20 cellular contexts compared by ENCODE assay signal in the genomic region with DNA sequence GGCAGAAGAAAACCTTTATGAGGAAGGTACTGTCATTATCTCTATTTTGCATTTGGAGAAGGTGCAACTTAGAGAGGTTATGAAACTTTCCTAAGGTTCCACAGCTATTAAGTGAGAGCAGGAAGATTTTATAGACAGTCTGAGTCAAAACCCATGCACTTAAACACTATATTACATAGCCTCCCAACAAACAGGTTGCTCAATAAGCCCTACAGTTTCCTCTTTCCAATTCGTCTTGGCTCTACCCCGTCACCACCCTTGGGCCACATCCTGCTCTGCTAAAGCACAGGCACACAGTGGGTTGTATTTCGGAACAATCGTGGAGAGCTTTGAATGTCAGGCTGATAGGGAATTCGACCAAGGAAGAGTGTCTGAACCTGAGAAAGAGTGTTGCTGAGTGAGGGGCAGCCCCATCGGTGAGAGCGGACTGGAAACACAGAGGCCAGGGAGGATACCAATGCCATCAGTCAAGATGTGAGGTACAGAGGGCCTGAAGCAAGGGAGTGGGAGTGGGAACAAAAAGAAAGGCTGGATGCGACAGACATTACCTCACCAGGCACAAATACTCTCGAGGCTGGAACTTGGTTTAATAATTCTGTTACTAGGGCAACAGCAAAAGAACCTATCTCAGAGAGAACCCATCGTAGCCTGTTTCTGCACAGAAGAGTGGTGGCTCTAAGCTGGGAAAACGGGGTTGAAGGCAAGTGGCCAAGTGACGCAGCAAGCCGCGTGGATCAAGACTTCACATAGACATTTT. TPM values are rescaled to one million over a fixed set of nuclear protein-coding genes. Genes with fewer than 3 reads are reported as not detected.
"Had no signal": no experiment of that assay in that cellular context is flagged by ENCODE, and none has a peak within 500 bp of the region (broad histone marks: within the 10 kb centered on the region; RNA-seq: fewer than 3 reads in every experiment).

No MANE protein-coding gene starts in this region.

- H3K36me3 ChIP-seq: breast epithelium, esophagus squamous epithelium had no signal

- H3K27me3 ChIP-seq: breast epithelium had no signal

- H3K4me1 Mint-ChIP-seq: activated CD4-positive, alpha-beta memory T cell treated with anti-CD3 and anti-CD28 coated beads, Interleukin-2, amount 10 ng/mL, durations not matched to agents 7 days and 5 days; natural killer cell had no signal

- H3K9me3 ChIP-seq: breast epithelium, esophagus squamous epithelium, mucosa of descending colon had no signal

- ATAC-seq: activated T-cell treated with anti-CD3 and anti-CD28 coated beads, Interleukin-2, amount 50 U/mL, for 72 hours; foreskin keratinocyte; left colon; mucosa of descending colon had no signal

- H3K27ac Mint-ChIP-seq: activated CD4-positive, alpha-beta memory T cell treated with anti-CD3 and anti-CD28 coated beads, Interleukin-2, amount 10 ng/mL, durations not matched to agents 7 days and 5 days; activated naive CD8-positive, alpha-beta T cell treated with anti-CD3 and anti-CD28 coated beads for 36 hours; activated T-cell treated with anti-CD3 and anti-CD28 coated beads, Interleukin-2, amount 50 U/mL, for 72 hours; natural killer cell; progenitor cell of endocrine pancreas; T-helper 2 cell treated with Interferon-gamma antibody and Interleukin-4, amounts not matched to agents 5 μg/mL and 100 μg/mL, for 36 hours had no signal

- H3K4me3 ChIP-seq: breast epithelium, esophagus squamous epithelium, mucosa of descending colon had no signal

- H3K27ac ChIP-seq: breast epithelium, esophagus squamous epithelium, foreskin keratinocyte had no signal

- H3K9me3 Mint-ChIP-seq: activated CD4-positive, alpha-beta memory T cell treated with anti-CD3 and anti-CD28 coated beads, Interleukin-2, amount 10 ng/mL, durations not matched to agents 7 days and 5 days; activated naive CD8-positive, alpha-beta T cell treated with anti-CD3 and anti-CD28 coated beads for 36 hours; activated T-cell treated with anti-CD3 and anti-CD28 coated beads, Interleukin-2, amount 50 U/mL, for 72 hours; natural killer cell; T-helper 2 cell treated with Interferon-gamma antibody and Interleukin-4, amounts not matched to agents 5 μg/mL and 100 μg/mL, for 36 hours had no signal

- H3K4me1 ChIP-seq: breast epithelium, esophagus squamous epithelium, foreskin keratinocyte had no signal

- DNase-seq: activated CD4-positive, alpha-beta memory T cell treated with anti-CD3 and anti-CD28 coated beads, Interleukin-2, amount 10 ng/mL, durations not matched to agents 7 days and 5 days; activated CD8-positive, alpha-beta memory T cell treated with anti-CD3 and anti-CD28 coated beads, Interleukin-2, amount 50 U/mL, for 4 hours; activated gamma-delta T cell treated with Interleukin-2 at 50 U/mL for 16 hours; activated naive CD8-positive, alpha-beta T cell treated with anti-CD3 and anti-CD28 coated beads for 36 hours; activated T-cell treated with anti-CD3 and anti-CD28 coated beads, Interleukin-2, amount 50 U/mL, for 72 hours; esophagus squamous epithelium; foreskin keratinocyte; left colon; mammary epithelial cell; mucosa of descending colon; natural killer cell; occipital lobe; small intestine; substantia nigra; trophoblast cell had no signal

- H3K36me3 Mint-ChIP-seq: activated naive CD8-positive, alpha-beta T cell treated with anti-CD3 and anti-CD28 coated beads for 36 hours; natural killer cell had no signal

- H3K4me3 Mint-ChIP-seq: activated CD4-positive, alpha-beta memory T cell treated with anti-CD3 and anti-CD28 coated beads, Interleukin-2, amount 10 ng/mL, durations not matched to agents 7 days and 5 days; activated naive CD8-positive, alpha-beta T cell treated with anti-CD3 and anti-CD28 coated beads for 36 hours; activated T-cell treated with anti-CD3 and anti-CD28 coated beads, Interleukin-2, amount 50 U/mL, for 72 hours; natural killer cell; T-helper 2 cell treated with Interferon-gamma antibody and Interleukin-4, amounts not matched to agents 5 μg/mL and 100 μg/mL, for 36 hours had no signal

RNA-seq across cellular contexts. Expression of a gene that starts 6.3 kb away (rescaled TPM):
- total RNA-seq: activated CD4-positive, alpha-beta memory T cell treated with anti-CD3 and anti-CD28 coated beads, Interleukin-2, amount 10 ng/mL, durations not matched to agents 7 days and 5 days; activated naive CD8-positive, alpha-beta T cell treated with anti-CD3 and anti-CD28 coated beads for 36 hours; activated T-cell treated with anti-CD3 and anti-CD28 coated beads, Interleukin-2, amount 50 U/mL, for 72 hours; breast epithelium; cerebellum; esophagus squamous epithelium; foreskin keratinocyte; left colon; mammary epithelial cell; natural killer cell; occipital lobe; progenitor cell of endocrine pancreas; right cardiac atrium had no signal
- polyA plus RNA-seq: foreskin keratinocyte, mammary epithelial cell, small intestine had no signal
